20 cellular contexts compared by ENCODE assay signal in genomic region chr6:133680994-133681393, GRCh38.
A peak's percentile ranks its signal among the peaks of the same experiment; 100 is the strongest.
DNase-seq lines count a peak whose midpoint lies in the region; FAIRE-seq and TF ChIP-seq lines count a peak whose summit lies in the region.
"Had no signal": no experiment of that assay in that cellular context is flagged by ENCODE, and none has a peak within 500 bp of the region (broad histone marks: within the 10 kb centered on the region; RNA-seq: fewer than 3 reads in every experiment).

No MANE protein-coding gene starts in this region.

- H3K9ac ChIP-seq in HUES6 (ENCODE audit: low read length) (no peak overlapping the region), H1 (replicated peaks in 1 of 4; ENCODE audit: extremely low read depth in 1 of 4, low read depth in 3 of 4, low read length in 3 of 4) (0 out of 7 replicates have a peak overlapping the region, but pooled peaks of 1 of the 4 experiments have one; percentile 13), iPS-20b (ENCODE audit: low read depth, low read length) (peak overlapping the region; percentile 74)
- H3K9ac ChIP-seq: BLaER1 treated with 17β-estradiol and CSF1 and Interleukin-3, amounts not matched to agents 10 nM and 100 nM had no signal

- H3K4me3 ChIP-seq in HUES6 (ENCODE audit: low read depth, low read length): no peak overlapping the region
- H3K4me3 ChIP-seq in H1 (ENCODE audit: extremely low read depth in 1 of 4, insufficient read depth in 2 of 4, low read depth in 3 of 4, low read length in 4 of 4): peak overlapping the region in 1 of 4 experiments; percentile 43; a peak in 1 of 8 replicates
- H3K4me3 ChIP-seq in iPS-20b (ENCODE audit: low read length): peak overlapping the region; percentile 41; the same call in 1 of the 2 replicates
- H3K4me3 ChIP-seq in vagina: no peak overlapping the region
- H3K4me3 ChIP-seq: BLaER1 treated with 17β-estradiol and CSF1 and Interleukin-3, amounts not matched to agents 10 nM and 100 nM; Peyer's patch had no signal

- H3K27ac ChIP-seq in HUES6 (ENCODE audit: low read depth, low read length) (peak overlapping the region; percentile 70), H1 (ENCODE audit: low read depth, low read length) (peak overlapping the region; percentile 79), iPS-20b (ENCODE audit: low read length) (peak overlapping the region; percentile 75), vagina (peak overlapping the region; percentile 15)
- H3K27ac ChIP-seq: BLaER1 treated with 17β-estradiol and CSF1 and Interleukin-3, amounts not matched to agents 10 nM and 100 nM; Peyer's patch had no signal

- H3K56ac ChIP-seq in H1 (replicated peaks; ENCODE audit: insufficient read length, low read depth, low read length): peak overlapping the region; percentile 65

- no peaks in the 10 kb centered on the region for H3K79me1 ChIP-seq in H1 (ENCODE audit: low read depth, low read length)

- no peak for FAIRE-seq in H1 (lab: Jason Lieb, UNC)
- FAIRE-seq: A204.1, D721Med had no signal

- no peak overlapping the region for H4K8ac ChIP-seq in H1 (ENCODE audit: extremely low read depth, insufficient read depth, low read length)

- TF ChIP-seq CTCF in H1 (IDR thresholded peaks at IDR 0.05; ENCODE audit: control extremely low read depth in 1 of 3, insufficient read depth in 1 of 3, low read depth in 1 of 3, low read length in 3 of 3) (no peak), vagina (IDR thresholded peaks at IDR 0.05) (no peak), GM20000 (IDR thresholded peaks at IDR 0.05; ENCODE audit: extremely low read depth, missing control alignments) (no peak)

- TF ChIP-seq RAD21 in H1 (IDR thresholded peaks at IDR 0.05 in 1 of 2, conservative IDR thresholded peaks at IDR 0.05 in 1 of 2; ENCODE audit: low read depth in 2 of 2, low read length in 2 of 2): no peak

- H2BK12ac ChIP-seq in H1 (ENCODE audit: low read depth, low read length): peak overlapping the region; percentile 98

- peak overlapping the region; percentile 63 for H3K4me2 ChIP-seq in H1 (ENCODE audit: insufficient read depth in 1 of 2, low read depth in 2 of 2, low read length in 2 of 2)
- H3K4me2 ChIP-seq: BLaER1 treated with 17β-estradiol and CSF1 and Interleukin-3, amounts not matched to agents 10 nM and 100 nM had no signal

- no peak for TF ChIP-seq EP300 in H1 (IDR thresholded peaks at IDR 0.05; ENCODE audit: borderline replicate concordance in 1 of 2, low read depth in 2 of 2, low read length in 2 of 2)

- peak overlapping the region; percentile 28; the same call in 1 of the 2 replicates for H2AK5ac ChIP-seq in H1 (ENCODE audit: low read depth, low read length)

- H2BK120ac ChIP-seq in H1 (replicated peaks; ENCODE audit: low read depth, low read length): peak overlapping the region; percentile 98

- peak overlapping the region; percentile 92; the same call in 1 of the 2 replicates for H3K18ac ChIP-seq in H1 (ENCODE audit: extremely low read depth, low read length)

- H3K79me2 ChIP-seq in H1 (ENCODE audit: control insufficient read depth in 1 of 2, insufficient read depth in 2 of 2, low read length in 2 of 2): no peaks in the 10 kb centered on the region

- H3K27me3 ChIP-seq in HUES6 (ENCODE audit: control insufficient read depth, insufficient read depth, low read length) (no peaks in the 10 kb centered on the region), H1 (replicated peaks in 1 of 4; ENCODE audit: control insufficient read depth in 3 of 4, extremely low read depth in 1 of 4, insufficient read depth in 3 of 4, low read length in 3 of 4) (no peaks in the 10 kb centered on the region), iPS-20b (ENCODE audit: insufficient read depth, low read length) (no peaks in the 10 kb centered on the region), vagina (no peaks in the 10 kb centered on the region)
- H3K27me3 ChIP-seq: BLaER1 treated with 17β-estradiol and CSF1 and Interleukin-3, amounts not matched to agents 10 nM and 100 nM; Peyer's patch had no signal

- no peaks in the 10 kb centered on the region for H3K9me3 ChIP-seq in HUES6 (ENCODE audit: control insufficient read depth, insufficient read depth, low read depth, low read length)
- H3K9me3 ChIP-seq in H1 (ENCODE audit: insufficient read depth in 2 of 2, low read depth in 1 of 2, low read length in 1 of 2): no peaks in the 10 kb centered on the region
- no peaks in the 10 kb centered on the region for H3K9me3 ChIP-seq in iPS-20b (ENCODE audit: insufficient read depth, low read depth, low read length)
- H3K9me3 ChIP-seq in vagina: no peaks in the 10 kb centered on the region
- H3K9me3 ChIP-seq: BLaER1 treated with 17β-estradiol and CSF1 and Interleukin-3, amounts not matched to agents 10 nM and 100 nM; Peyer's patch had no signal

- no peaks in the 10 kb centered on the region for H3K23me2 ChIP-seq in H1 (ENCODE audit: low read depth, low read length)

- intact Hi-C loops in vagina (cut with DNase I): no loop called here

- DNase-seq in H1 (ENCODE audit: low read depth in 1 of 2, low spot score in 2 of 2) (no peak), vagina (ENCODE audit: extremely low spot score in 2 of 2) (no peak), ureter (ENCODE audit: low spot score) (no peak), GM20000 (ENCODE audit: low spot score) (no peak)
- DNase-seq in activated T-cell treated with anti-CD3 and anti-CD28 coated beads, Interleukin-2, amount 50 U/mL, for 1 hour: no peak
- DNase-seq: CD4-positive, alpha-beta T cell; GOT3; NCI-H1092; NCI-H1417 treated with DMSO at 0.1 percent for 48 hours; NCI-H1694 treated with DMSO at 0.1 percent for 48 hours; NCI-H2081; NCI-H2227 treated with DMSO at 0.1 percent for 48 hours; NCI-H526 treated with DMSO at 0.1 percent for 48 hours; Peyer's patch; SHP77 treated with DMSO at 0.1 percent for 48 hours had no signal

- H3K36me3 ChIP-seq in HUES6 (ENCODE audit: control insufficient read depth, insufficient read depth, low read length): no peaks in the 10 kb centered on the region
- H3K36me3 ChIP-seq in H1 (ENCODE audit: control insufficient read depth in 2 of 4, insufficient read depth in 4 of 4, low read length in 3 of 4): no peaks in the 10 kb centered on the region
- H3K36me3 ChIP-seq in iPS-20b (ENCODE audit: insufficient read depth, low read depth, low read length): no peaks in the 10 kb centered on the region
- H3K36me3 ChIP-seq in vagina: no peaks in the 10 kb centered on the region
- H3K36me3 ChIP-seq: BLaER1 treated with 17β-estradiol and CSF1 and Interleukin-3, amounts not matched to agents 10 nM and 100 nM; Peyer's patch had no signal

- 70% methylated on average over 2 of the region's 2 CpGs; no CpG with 5 or more reads in 1 of the 2 experiments for WGBS in H1 (ENCODE audit: extremely low coverage in 1 of 2, insufficient coverage in 1 of 2, insufficient read length in 1 of 2, insufficient replicate concordance in 2 of 2, low coverage in 1 of 2, low lambda C conversion rate in 2 of 2, missing lambda C conversion rate in 1 of 2), 2 experiments

- TF ChIP-seq POLR2A in H1 (IDR thresholded peaks at IDR 0.05; ENCODE audit: control extremely low read depth in 1 of 2, low read depth in 2 of 2, low read length in 2 of 2) (no peak), vagina (IDR thresholded peaks at IDR 0.05) (no peak)

- H4K20me1 ChIP-seq in H1 (replicated peaks in 1 of 2; ENCODE audit: control insufficient read depth in 1 of 2, insufficient read depth in 2 of 2, low read length in 2 of 2): no peaks in the 10 kb centered on the region
- H4K20me1 ChIP-seq: BLaER1 treated with 17β-estradiol and CSF1 and Interleukin-3, amounts not matched to agents 10 nM and 100 nM had no signal

- CTCF ChIA-PET in H1 (lab: Charles Lee; ENCODE audit: partially characterized antibody): interaction anchor here (1.0 to 1.6 kb wide), 3 partner anchors 24 to 212 kb away, joined by 3 to 4 read pairs (median 3); no protein-coding TSS in a partner anchor

- peak overlapping the region; percentile 67 for H4K5ac ChIP-seq in H1 (ENCODE audit: insufficient read length, low read depth, low read length)

- H3K14ac ChIP-seq in H1 (ENCODE audit: insufficient read length): peak overlapping the region; percentile 66

- peak overlapping the region; percentile 81 for H3K4ac ChIP-seq in H1 (replicated peaks; ENCODE audit: insufficient read length, low read depth, low read length)

- H3K4me1 ChIP-seq in HUES6 (ENCODE audit: control insufficient read depth, insufficient read depth, low read length): peaks cover 21% of the 10 kb centered on the region
- H3K4me1 ChIP-seq in H1 (replicated peaks in 1 of 4; ENCODE audit: control insufficient read depth in 3 of 4, insufficient read depth in 4 of 4, low read length in 3 of 4): peaks cover 5 to 17% (median 15%) of the 10 kb centered on the region in 4 experiments; a peak in 6 of 7 replicates
- H3K4me1 ChIP-seq in iPS-20b (ENCODE audit: insufficient read depth, low read length): peaks cover 22% of the 10 kb centered on the region; the same call in 1 of the 2 replicates
- H3K4me1 ChIP-seq in vagina: peaks cover 11% of the 10 kb centered on the region
- H3K4me1 ChIP-seq: BLaER1 treated with 17β-estradiol and CSF1 and Interleukin-3, amounts not matched to agents 10 nM and 100 nM; Peyer's patch had no signal

- H2BK15ac ChIP-seq in H1 (ENCODE audit: low read length): peak overlapping the region; percentile 81; the same call in 1 of the 2 replicates

- H2BK20ac ChIP-seq in H1 (ENCODE audit: low read length): peak overlapping the region; percentile 88

- H4K91ac ChIP-seq in H1 (replicated peaks; ENCODE audit: insufficient read length, low read length): peak overlapping the region; percentile 100

- POLR2A ChIA-PET in H1 (lab: Charles Lee; ENCODE audit: partially characterized antibody): no interaction called here

- peak overlapping the region; percentile 13; the same call in 1 of the 2 replicates for H2AFZ ChIP-seq in H1 (ENCODE audit: low read length)

- peak overlapping the region; percentile 96; the same call in 1 of the 2 replicates for H2BK5ac ChIP-seq in H1 (ENCODE audit: low read depth, low read length)

- no peak overlapping the region for H3K23ac ChIP-seq in H1 (ENCODE audit: insufficient read length)

TF ChIP-seq in H1, 55 proteins besides CTCF, POLR2A, EP300 and RAD21:
- TF ChIP-seq SP1 (IDR thresholded peaks at IDR 0.05; ENCODE audit: low read depth, low read length) (no peak), KDM1A (IDR thresholded peaks at IDR 0.05; ENCODE audit: borderline replicate concordance, low read length) (peak; percentile 80; the same call in 1 of the 2 replicates)

Comparison
In these comparisons a context has a peak if more than half of its experiments do, and no peak if none do; other contexts are left out.
1. H3K27ac ChIP-seq: peak in every context shown above with its lines; median percentile 79 in H1; 75 in iPS-20b; 70 in HUES6; 15 in vagina.